In genomic region chr4:76306882-76307669, GRCh38 we compare ENCODE assay signal across 8 cellular contexts. TPM values are rescaled to one million over a fixed set of nuclear protein-coding genes. Genes with fewer than 3 reads are reported as not detected.
A peak's percentile ranks its signal among the peaks of the same experiment; 100 is the strongest.
DNase-seq lines count a peak whose midpoint lies in the region; ATAC-seq and TF ChIP-seq lines count a peak whose summit lies in the region.

No MANE protein-coding gene starts in this region.

- no peak overlapping the region for H2AK5ac ChIP-seq in mesendoderm (ENCODE audit: low read length)

- H3K9ac ChIP-seq in mesendoderm (ENCODE audit: low read length), result peak overlapping the region; percentile 68

- ATAC-seq in HG02588 (IDR thresholded peaks at IDR 0.05; ENCODE audit: unreplicated experiment) (no peak), HG03045 (IDR thresholded peaks at IDR 0.05; ENCODE audit: unreplicated experiment) (no peak)

- H3K9me3 ChIP-seq in testis, result no peaks in the 10 kb centered on the region

- H2BK120ac ChIP-seq in mesendoderm (ENCODE audit: low read depth, low read length), result no peak overlapping the region

- DNase-seq in D341Med (ENCODE audit: low spot score) (peak; percentile 45), HT-29 (ENCODE audit: low spot score) (peak; percentile 69), UCSD-AML1 (lab: John Stamatoyannopoulos, UW; ENCODE audit: unreplicated experiment) (peak; percentile 65), epithelial cell of esophagus (ENCODE audit: low read depth) (peak; percentile 66), mesendoderm (peak; percentile 79), testis (peak; percentile 70)

- H3K18ac ChIP-seq in mesendoderm (ENCODE audit: low read length), result peak overlapping the region; percentile 81

- H3K4me2 ChIP-seq in mesendoderm (ENCODE audit: low read length), result peak overlapping the region; percentile 73

- intact Hi-C loops in testis (cut with DNase I; ENCODE audit: low total_unique reads), result no loop called here

- TF ChIP-seq CTCF in epithelial cell of esophagus (IDR thresholded peaks at IDR 0.05; ENCODE audit: insufficient read depth, low read depth, low read length, missing control alignments) (peak; percentile 36), testis (IDR thresholded peaks at IDR 0.05) (no peak)

- WGBS in mesendoderm (ENCODE audit: extremely low coverage, insufficient coverage, low lambda C conversion rate), result no CpG with 5 or more reads among the region's 37 CpGs
- 3 to 11% methylated on average over 16 to 37 of the region's 37 CpGs for WGBS in testis, 2 donors

- no peak overlapping the region for H3K4ac ChIP-seq in mesendoderm (ENCODE audit: low read depth, low read length)

- H3K36me3 ChIP-seq in mesendoderm (ENCODE audit: control insufficient read depth, insufficient read depth, low read length), result no peaks in the 10 kb centered on the region
- no peaks in the 10 kb centered on the region for H3K36me3 ChIP-seq in testis (ENCODE audit: low read depth, missing control alignments)

- no peak overlapping the region for H4K5ac ChIP-seq in mesendoderm (ENCODE audit: low read length)

- H3K56ac ChIP-seq in mesendoderm (ENCODE audit: low read length), result peak overlapping the region; percentile 88

- H3K4me3 ChIP-seq in epithelial cell of esophagus (ENCODE audit: low read length) (peak overlapping the region; percentile 78), mesendoderm (ENCODE audit: low read length) (peak overlapping the region; percentile 74), testis (peak overlapping the region; percentile 68 to 73)

- no peaks in the 10 kb centered on the region for H3K79me2 ChIP-seq in mesendoderm (ENCODE audit: control insufficient read depth, insufficient read depth, low read length)

- H4K8ac ChIP-seq in mesendoderm (ENCODE audit: low read depth, low read length), result no peak overlapping the region

- H3K27ac ChIP-seq in mesendoderm (ENCODE audit: low read depth, low read length) (no peak overlapping the region), testis (peak overlapping the region; percentile 57 to 76)

- H2BK15ac ChIP-seq in mesendoderm (replicated peaks; ENCODE audit: low read depth), result no peak overlapping the region

- H3K27me3 ChIP-seq in mesendoderm (ENCODE audit: insufficient read depth, low read length, poor library complexity) (peaks cover 4% of the 10 kb centered on the region), testis (no peaks in the 10 kb centered on the region)

- no peaks in the 10 kb centered on the region for H3K79me1 ChIP-seq in mesendoderm (ENCODE audit: low read length)

- H3K23ac ChIP-seq in mesendoderm (ENCODE audit: low read length), result no peak overlapping the region

- no peak overlapping the region for H2BK5ac ChIP-seq in mesendoderm (ENCODE audit: low read length)

- TF ChIP-seq POLR2A in testis (IDR thresholded peaks at IDR 0.05), result no peak

- no peaks in the 10 kb centered on the region for H3K4me1 ChIP-seq in mesendoderm (ENCODE audit: control insufficient read depth, low read depth, low read length)
- peaks cover 7% of the 10 kb centered on the region for H3K4me1 ChIP-seq in testis

RNA-seq across cellular contexts. Expression of gene STBD1, which starts 0.5 kb away (rescaled TPM):
- 3.3 and 4.0 TPM in 2 replicates for total RNA-seq in HT-29 (2014; rRNA removed; shearing (Covaris generic))
- polyA plus RNA-seq in mesendoderm (2013, experiment 1 of 2), result 0.49 TPM
- polyA plus RNA-seq in mesendoderm (2013, experiment 2 of 2), result 0.71 TPM
- 1 to 10 TPM; 2.5 to 4.6 TPM for total RNA-seq in testis
- 5.3 TPM for polyA plus RNA-seq in testis (ENCODE audit: insufficient read depth, low read depth, low replicate concordance)

RNA-seq across cellular contexts. Expression of gene FAM47E, which starts 55.6 kb away (rescaled TPM):
- total RNA-seq in HT-29 (2014; rRNA removed; shearing (Covaris generic)), result 2.4 and 2.9 TPM in 2 replicates
- 0.41 TPM for polyA plus RNA-seq in mesendoderm (2013, experiment 1 of 2)
- polyA plus RNA-seq in mesendoderm (2013, experiment 2 of 2), result 0.31 TPM
- total RNA-seq in testis, result 10 to 100 TPM; 11.0 to 15.4 TPM
- polyA plus RNA-seq in testis (ENCODE audit: insufficient read depth, low read depth, low replicate concordance), result 22.8 TPM
